In genomic region chr2:25322313-25322712, GRCh38 we compare ENCODE assay signal across 9 cellular contexts. TPM values are rescaled to one million over a fixed set of nuclear protein-coding genes. Genes with fewer than 3 reads are reported as not detected.
DNase-seq lines count a peak whose midpoint lies in the region; ATAC-seq and TF ChIP-seq lines count a peak whose summit lies in the region.
"Had no signal": no experiment of that assay in that cellular context is flagged by ENCODE, and none has a peak within 500 bp of the region (broad histone marks: within the 10 kb centered on the region; RNA-seq: fewer than 3 reads in every experiment).

No MANE protein-coding gene starts in this region.

- POLR2A ChIA-PET in CD4-positive, alpha-beta T cell (lab: Charles Lee) = interaction anchor here (0.6 to 2.1 kb wide), 6 partner anchors 15 to 106 kb away, joined by 3 to 8 read pairs (median 4); no protein-coding TSS in a partner anchor

- H3K9me3 Mint-ChIP-seq in CD4-positive, CD25-positive, alpha-beta regulatory T cell = peaks cover 0 to 12% (median 1%) of the 10 kb centered on the region in 7 donors
- peaks cover 2% of the 10 kb centered on the region for H3K9me3 Mint-ChIP-seq in CD4-positive, alpha-beta T cell
- H3K9me3 Mint-ChIP-seq in activated T-helper 1 cell treated with anti-CD3 and anti-CD28 coated beads, Interleukin-12 subunit alpha, Interleukin-12 subunit beta, Interleukin-2, Interleukin-4 antibody, amounts not matched to agents 30 ng/mL and 10 ng/mL and 1 ng/mL, durations not matched to agents 14 hours and 24 hours and 36 hours = peaks cover 17% of the 10 kb centered on the region
- peaks cover 24% of the 10 kb centered on the region for H3K9me3 Mint-ChIP-seq in nephron progenitor cell

- no peak for TF ChIP-seq CTCF in CD4-positive, alpha-beta T cell (IDR thresholded peaks at IDR 0.05)
- TF ChIP-seq CTCF in fibroblast of mammary gland (conservative IDR thresholded peaks at IDR 0.05; ENCODE audit: control insufficient read depth, insufficient read depth, low read depth, low read length) (no peak), nephron progenitor cell (IDR thresholded peaks at IDR 0.05) (no peak)

- H3K4me3 Mint-ChIP-seq in CD4-positive, CD25-positive, alpha-beta regulatory T cell = peak overlapping the region; percentile 67 to 88 (median 82)
- peak overlapping the region; percentile 11 for H3K4me3 Mint-ChIP-seq in CD4-positive, alpha-beta T cell
- peak overlapping the region; percentile 72 for H3K4me3 Mint-ChIP-seq in activated T-helper 1 cell treated with anti-CD3 and anti-CD28 coated beads, Interleukin-12 subunit alpha, Interleukin-12 subunit beta, Interleukin-2, Interleukin-4 antibody, amounts not matched to agents 30 ng/mL and 10 ng/mL and 1 ng/mL, durations not matched to agents 14 hours and 24 hours and 36 hours
- H3K4me3 Mint-ChIP-seq in nephron progenitor cell = no peak overlapping the region

- CTCF ChIA-PET in CD4-positive, alpha-beta T cell (lab: Charles Lee) = interaction anchor here (1.0 kb wide), 1 partner anchor 13 kb away, joined by 4 read pairs; no protein-coding TSS in a partner anchor

- H3K36me3 Mint-ChIP-seq in CD4-positive, CD25-positive, alpha-beta regulatory T cell = peaks cover 14% of the 10 kb centered on the region
- peaks cover 20% of the 10 kb centered on the region for H3K36me3 Mint-ChIP-seq in CD4-positive, alpha-beta T cell (ENCODE audit: low read depth)
- peaks cover 48% of the 10 kb centered on the region for H3K36me3 Mint-ChIP-seq in activated T-helper 1 cell treated with anti-CD3 and anti-CD28 coated beads, Interleukin-12 subunit alpha, Interleukin-12 subunit beta, Interleukin-2, Interleukin-4 antibody, amounts not matched to agents 30 ng/mL and 10 ng/mL and 1 ng/mL, durations not matched to agents 14 hours and 24 hours and 36 hours (ENCODE audit: low read depth)
- peaks cover 23% of the 10 kb centered on the region for H3K36me3 Mint-ChIP-seq in nephron progenitor cell (ENCODE audit: low read depth)

- H3K9me3 ChIP-seq in CD4-positive, CD25-positive, alpha-beta regulatory T cell (ENCODE audit: control insufficient read depth in 2 of 2, low read length in 2 of 2) = peaks cover 10 to 11% of the 10 kb centered on the region in 2 experiments
- H3K9me3 ChIP-seq in CD4-positive, alpha-beta T cell (ENCODE audit: control insufficient read depth, low read length) = peaks cover 8% of the 10 kb centered on the region
- H3K9me3 ChIP-seq: prostate gland had no signal

- ATAC-seq in CD4-positive, CD25-positive, alpha-beta regulatory T cell (ENCODE audit: low read depth in 2 of 2) = no peak
- ATAC-seq in CD4-positive, alpha-beta T cell (ENCODE audit: poor library complexity) = no peak

- no peaks in the 10 kb centered on the region for H3K27me3 Mint-ChIP-seq in CD4-positive, CD25-positive, alpha-beta regulatory T cell
- no peaks in the 10 kb centered on the region for H3K27me3 Mint-ChIP-seq in CD4-positive, alpha-beta T cell
- no peaks in the 10 kb centered on the region for H3K27me3 Mint-ChIP-seq in activated T-helper 1 cell treated with anti-CD3 and anti-CD28 coated beads, Interleukin-12 subunit alpha, Interleukin-12 subunit beta, Interleukin-2, Interleukin-4 antibody, amounts not matched to agents 30 ng/mL and 10 ng/mL and 1 ng/mL, durations not matched to agents 14 hours and 24 hours and 36 hours (ENCODE audit: insufficient read depth)
- peaks cover 11% of the 10 kb centered on the region for H3K27me3 Mint-ChIP-seq in nephron progenitor cell (ENCODE audit: low read depth, poor library complexity)

- peaks cover 23 to 71% (median 46%) of the 10 kb centered on the region in 4 donors for H3K4me1 Mint-ChIP-seq in CD4-positive, CD25-positive, alpha-beta regulatory T cell
- peaks cover 55% of the 10 kb centered on the region for H3K4me1 Mint-ChIP-seq in CD4-positive, alpha-beta T cell (ENCODE audit: low read depth)
- H3K4me1 Mint-ChIP-seq in activated T-helper 1 cell treated with anti-CD3 and anti-CD28 coated beads, Interleukin-12 subunit alpha, Interleukin-12 subunit beta, Interleukin-2, Interleukin-4 antibody, amounts not matched to agents 30 ng/mL and 10 ng/mL and 1 ng/mL, durations not matched to agents 14 hours and 24 hours and 36 hours (ENCODE audit: low read depth) = peaks cover 70% of the 10 kb centered on the region
- H3K4me1 Mint-ChIP-seq in nephron progenitor cell = peaks cover 34% of the 10 kb centered on the region

- H3K36me3 ChIP-seq in CD4-positive, CD25-positive, alpha-beta regulatory T cell (ENCODE audit: control insufficient read depth, insufficient read depth, low read length) = peaks cover 11% of the 10 kb centered on the region

- H3K4me1 ChIP-seq in CD4-positive, CD25-positive, alpha-beta regulatory T cell (ENCODE audit: control insufficient read depth, insufficient read depth, low read length, poor library complexity, severe bottlenecking) = peaks cover 25% of the 10 kb centered on the region
- H3K4me1 ChIP-seq: prostate gland had no signal

- H3K27ac ChIP-seq in CD4-positive, CD25-positive, alpha-beta regulatory T cell (ENCODE audit: insufficient read depth, low read length, poor library complexity, severe bottlenecking) = peak overlapping the region; percentile 59
- H3K27ac ChIP-seq in CD4-positive, alpha-beta T cell (ENCODE audit: low read depth, low read length) = no peak overlapping the region
- H3K27ac ChIP-seq: prostate gland had no signal

- H3K27ac Mint-ChIP-seq in CD4-positive, CD25-positive, alpha-beta regulatory T cell = peak overlapping the region; percentile 80 to 96 (median 91)
- peak overlapping the region; percentile 76 for H3K27ac Mint-ChIP-seq in CD4-positive, alpha-beta T cell
- peak overlapping the region; percentile 94 for H3K27ac Mint-ChIP-seq in activated T-helper 1 cell treated with anti-CD3 and anti-CD28 coated beads, Interleukin-12 subunit alpha, Interleukin-12 subunit beta, Interleukin-2, Interleukin-4 antibody, amounts not matched to agents 30 ng/mL and 10 ng/mL and 1 ng/mL, durations not matched to agents 14 hours and 24 hours and 36 hours
- H3K27ac Mint-ChIP-seq in nephron progenitor cell = no peak overlapping the region

- DNase-seq in CD4-positive, CD25-positive, alpha-beta regulatory T cell = no peak
- no peak for DNase-seq in CD4-positive, alpha-beta T cell
- DNase-seq in activated T-helper 1 cell treated with anti-CD3 and anti-CD28 coated beads, Interleukin-12 subunit alpha, Interleukin-12 subunit beta, Interleukin-2, Interleukin-4 antibody, amounts not matched to agents 30 ng/mL and 10 ng/mL and 1 ng/mL, durations not matched to agents 14 hours and 24 hours and 36 hours (ENCODE audit: low spot score) = no peak
- DNase-seq in fibroblast of mammary gland (ENCODE audit: low read depth) = peak; percentile 36
- DNase-seq in nephron progenitor cell = no peak
- no peak for DNase-seq in hepatic stellate cell (ENCODE audit: low spot score)
- no peak for DNase-seq in NCI-H187 (lab: John Stamatoyannopoulos, UW)
- DNase-seq: NCI-H1048 had no signal

- intact Hi-C loops in CD4-positive, alpha-beta T cell (cut with DNase I, micrococcal nuclease) = no loop called here
- intact Hi-C loops in activated T-helper 1 cell treated with anti-CD3 and anti-CD28 coated beads, Interleukin-12 subunit alpha, Interleukin-12 subunit beta, Interleukin-2, Interleukin-4 antibody, amounts not matched to agents 30 ng/mL and 10 ng/mL and 1 ng/mL, durations not matched to agents 14 hours and 24 hours and 36 hours (cut with micrococcal nuclease) = loop anchor here (1.0 kb wide), 1 partner anchor 8 kb away; no protein-coding TSS in a partner anchor

- H3K27me3 ChIP-seq in CD4-positive, CD25-positive, alpha-beta regulatory T cell (ENCODE audit: control insufficient read depth, insufficient read depth, low read length) = no peaks in the 10 kb centered on the region
- no peaks in the 10 kb centered on the region for H3K27me3 ChIP-seq in CD4-positive, alpha-beta T cell (ENCODE audit: control insufficient read depth, insufficient read depth, low read length)

- peak overlapping the region; percentile 75 for H3K4me3 ChIP-seq in CD4-positive, CD25-positive, alpha-beta regulatory T cell (ENCODE audit: low read depth, low read length)
- H3K4me3 ChIP-seq in fibroblast of mammary gland (ENCODE audit: control insufficient read depth, low read depth, low read length) = no peak overlapping the region
- H3K4me3 ChIP-seq: prostate gland had no signal

RNA-seq across cellular contexts. Expression of gene DNMT3A, which starts 19.4 kb away (rescaled TPM):
- total RNA-seq in CD4-positive, CD25-positive, alpha-beta regulatory T cell = 81.0 TPM
- polyA plus RNA-seq in CD4-positive, CD25-positive, alpha-beta regulatory T cell = 10 to 100 TPM in 3 of 4 donors, 1 to 10 TPM in 1; 8.1 to 14.4 (median 11.9) TPM
- total RNA-seq in CD4-positive, alpha-beta T cell = 10 to 100 TPM; 57.1 to 62.1 TPM
- 101 and 105 TPM in 2 replicates for total RNA-seq in activated T-helper 1 cell treated with anti-CD3 and anti-CD28 coated beads, Interleukin-12 subunit alpha, Interleukin-12 subunit beta, Interleukin-2, Interleukin-4 antibody, amounts not matched to agents 30 ng/mL and 10 ng/mL and 1 ng/mL, durations not matched to agents 14 hours and 24 hours and 36 hours
